ENCODE assay signal across 24 cellular contexts in the genomic region with DNA sequence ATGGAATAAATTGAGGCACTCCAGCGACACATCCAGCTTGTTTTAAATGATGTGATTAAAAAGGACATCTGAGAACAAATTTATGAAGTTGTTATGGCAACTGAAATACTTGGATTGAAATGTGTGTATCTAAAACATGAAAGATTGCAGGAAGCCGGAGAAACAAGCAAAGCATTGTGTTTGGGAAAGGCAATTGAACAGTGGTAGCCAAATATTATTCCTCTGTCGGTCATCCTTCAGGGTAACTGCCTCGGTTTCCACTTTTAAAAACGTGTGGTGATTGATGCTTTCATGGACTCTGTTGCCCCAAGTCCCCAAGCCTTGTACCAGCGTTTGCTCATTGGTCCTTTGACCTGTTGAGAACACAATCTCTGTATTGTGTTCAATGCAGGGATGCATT. TPM values are rescaled to one million over a fixed set of nuclear protein-coding genes. Genes with fewer than 3 reads are reported as not detected.
DNase-seq lines count a peak whose midpoint lies in the region; ATAC-seq, FAIRE-seq and TF ChIP-seq lines count a peak whose summit lies in the region.
"Had no signal": no experiment of that assay in that cellular context is flagged by ENCODE, and none has a peak within 500 bp of the region (broad histone marks: within the 10 kb centered on the region; RNA-seq: fewer than 3 reads in every experiment).

No MANE protein-coding gene starts in this region.

- H3K4me3 Mint-ChIP-seq in GM23338: 0 out of 3 replicates have a peak overlapping the region, but pooled peaks have one; percentile 0
- no peak overlapping the region for H3K4me3 Mint-ChIP-seq in activated CD8-positive, alpha-beta memory T cell treated with anti-CD3 and anti-CD28 coated beads, Interleukin-2, amount 10 ng/mL, durations not matched to agents 7 days and 5 days
- H3K4me3 Mint-ChIP-seq: natural killer cell treated with Interleukin-12 subunit alpha and Interleukin-12 subunit beta and Interleukin-15 and Interleukin-18, amount 100 ng/mL, for 72 hours; stimulated activated naive CD8-positive, alpha-beta T cell treated with anti-CD3 and anti-CD28 coated beads, Interleukin-15, Interleukin-2, amounts not matched to agents 100 ng/mL and 50 ng/mL, for 24 hours had no signal

- no peak overlapping the region for H3K9ac ChIP-seq in SK-N-MC (ENCODE audit: insufficient read length)
- H3K9ac ChIP-seq in iPS-18a (ENCODE audit: low read length): peak overlapping the region; percentile 68

- no peaks in the 10 kb centered on the region for H3K79me2 ChIP-seq in GM23338 (replicated peaks; ENCODE audit: insufficient read depth)

- H4K20me1 ChIP-seq in GM23338 (replicated peaks; ENCODE audit: insufficient read depth): no peaks in the 10 kb centered on the region

- H3K4me2 ChIP-seq in GM23338: peak overlapping the region; percentile 67; the same call in 1 of the 2 replicates

- H3K27me3 Mint-ChIP-seq in GM23338 (ENCODE audit: insufficient read depth, low read depth, poor library complexity): peaks cover 6% of the 10 kb centered on the region
- H3K27me3 Mint-ChIP-seq in activated CD8-positive, alpha-beta memory T cell treated with anti-CD3 and anti-CD28 coated beads, Interleukin-2, amount 10 ng/mL, durations not matched to agents 7 days and 5 days: peaks cover 22% of the 10 kb centered on the region

- no peak overlapping the region for H2AFZ ChIP-seq in GM23338

- CTCF ChIA-PET in activated CD8-positive, alpha-beta memory T cell treated with anti-CD3 and anti-CD28 coated beads, Interleukin-2, amount 10 ng/mL, durations not matched to agents 7 days and 5 days (lab: Charles Lee): no interaction called here

- H3K9me3 ChIP-seq in SK-N-MC (ENCODE audit: low read depth, low read length) (no peaks in the 10 kb centered on the region), iPS-18a (ENCODE audit: control insufficient read depth, low read depth, low read length) (no peaks in the 10 kb centered on the region)
- H3K9me3 ChIP-seq: tibial artery had no signal

- no peaks in the 10 kb centered on the region for H3K9me3 Mint-ChIP-seq in GM23338
- H3K9me3 Mint-ChIP-seq in activated CD8-positive, alpha-beta memory T cell treated with anti-CD3 and anti-CD28 coated beads, Interleukin-2, amount 10 ng/mL, durations not matched to agents 7 days and 5 days (ENCODE audit: low read depth): no peaks in the 10 kb centered on the region
- H3K9me3 Mint-ChIP-seq: activated naive CD4-positive, alpha-beta T cell treated with anti-CD3 and anti-CD28 coated beads, Interleukin-2, amount 10 ng/mL, durations not matched to agents 7 days and 5 days; natural killer cell treated with Interleukin-12 subunit alpha and Interleukin-12 subunit beta and Interleukin-15 and Interleukin-18, amount 100 ng/mL, for 72 hours; stimulated activated naive CD8-positive, alpha-beta T cell treated with anti-CD3 and anti-CD28 coated beads, Interleukin-15, Interleukin-2, amounts not matched to agents 100 ng/mL and 50 ng/mL, for 24 hours had no signal

- H3K27me3 ChIP-seq in GM23338 (ENCODE audit: insufficient read depth) (no peaks in the 10 kb centered on the region), iPS-18a (ENCODE audit: control insufficient read depth, insufficient read depth, low read length) (no peaks in the 10 kb centered on the region)
- H3K27me3 ChIP-seq: tibial artery had no signal

- H3K4me3 ChIP-seq in GM23338 (no peak overlapping the region), SK-N-MC (peak overlapping the region; percentile 66; the same call in 1 of the 2 replicates), iPS-18a (ENCODE audit: low read length) (peak overlapping the region; percentile 54)
- H3K4me3 ChIP-seq: GM12878, tibial artery had no signal

- H3K4me1 ChIP-seq in GM23338 (ENCODE audit: insufficient read depth): peaks cover 61% of the 10 kb centered on the region
- peaks cover 83% of the 10 kb centered on the region for H3K4me1 ChIP-seq in iPS-18a (ENCODE audit: control insufficient read depth, low read depth, low read length)

- TF ChIP-seq CTCF in GM23338 (conservative IDR thresholded peaks at IDR 0.05; ENCODE audit: low read depth in 2 of 2): no peak

- H3K36me3 Mint-ChIP-seq in GM23338 (ENCODE audit: low read depth): no peaks in the 10 kb centered on the region
- H3K36me3 Mint-ChIP-seq in activated CD8-positive, alpha-beta memory T cell treated with anti-CD3 and anti-CD28 coated beads, Interleukin-2, amount 10 ng/mL, durations not matched to agents 7 days and 5 days: no peaks in the 10 kb centered on the region
- H3K36me3 Mint-ChIP-seq: activated naive CD4-positive, alpha-beta T cell treated with anti-CD3 and anti-CD28 coated beads, Interleukin-2, amount 10 ng/mL, durations not matched to agents 7 days and 5 days; natural killer cell treated with Interleukin-12 subunit alpha and Interleukin-12 subunit beta and Interleukin-15 and Interleukin-18, amount 100 ng/mL, for 72 hours had no signal

- no peak for DNase-seq in GM23338 (ENCODE audit: low spot score)
- no peak for DNase-seq in SK-N-MC (ENCODE audit: low read depth, low spot score)
- no peak for DNase-seq in KG1 (lab: John Stamatoyannopoulos, UW)
- DNase-seq in activated CD8-positive, alpha-beta memory T cell treated with anti-CD3 and anti-CD28 coated beads, Interleukin-2, amount 10 ng/mL, durations not matched to agents 7 days and 5 days: no peak
- DNase-seq in RKO (ENCODE audit: low spot score): no peak
- no peak for DNase-seq in HUDEP-2 (lab: John Stamatoyannopoulos, UW; ENCODE audit: unreplicated experiment in 76 of 76)
- DNase-seq: activated CD4-positive, CD25-positive, alpha-beta regulatory T cell; activated naive CD4-positive, alpha-beta T cell treated with anti-CD3 and anti-CD28 coated beads, Interleukin-2, amount 10 ng/mL, durations not matched to agents 7 days and 5 days; activated T-cell treated with anti-CD3 and anti-CD28 coated beads, Interleukin-2, amount 50 U/mL, for 48 hours; DMS53; GOT3; Kasumi-1; NCI-H1048; NCI-H82; small intestine; T-helper 9 cell; tibial artery had no signal

- no peaks in the 10 kb centered on the region for H3F3A ChIP-seq in GM23338 (replicated peaks; ENCODE audit: low read depth)

- H3K27ac ChIP-seq in GM23338 (ENCODE audit: low read depth) (peak overlapping the region; percentile 92), SK-N-MC (peak overlapping the region; percentile 93), iPS-18a (ENCODE audit: low read length) (peak overlapping the region; percentile 77)
- H3K27ac ChIP-seq: tibial artery had no signal

- H3K27ac Mint-ChIP-seq in GM23338: peak overlapping the region; percentile 89
- H3K27ac Mint-ChIP-seq in activated CD8-positive, alpha-beta memory T cell treated with anti-CD3 and anti-CD28 coated beads, Interleukin-2, amount 10 ng/mL, durations not matched to agents 7 days and 5 days: no peak overlapping the region
- H3K27ac Mint-ChIP-seq: natural killer cell treated with Interleukin-12 subunit alpha and Interleukin-12 subunit beta and Interleukin-15 and Interleukin-18, amount 100 ng/mL, for 72 hours; stimulated activated naive CD8-positive, alpha-beta T cell treated with anti-CD3 and anti-CD28 coated beads, Interleukin-15, Interleukin-2, amounts not matched to agents 100 ng/mL and 50 ng/mL, for 24 hours had no signal

- no peaks in the 10 kb centered on the region for H3K9me2 ChIP-seq in GM23338 (ENCODE audit: insufficient read depth)

- ATAC-seq in GM23338: no peak
- no peak for ATAC-seq in activated CD8-positive, alpha-beta memory T cell treated with anti-CD3 and anti-CD28 coated beads, Interleukin-2, amount 10 ng/mL, durations not matched to agents 7 days and 5 days
- ATAC-seq: GM12878; natural killer cell treated with Interleukin-12 subunit alpha and Interleukin-12 subunit beta and Interleukin-15 and Interleukin-18, amount 100 ng/mL, for 72 hours; Panc1 had no signal

- H3K4me1 Mint-ChIP-seq in GM23338: peaks cover 72% of the 10 kb centered on the region
- peaks cover 46% of the 10 kb centered on the region for H3K4me1 Mint-ChIP-seq in activated CD8-positive, alpha-beta memory T cell treated with anti-CD3 and anti-CD28 coated beads, Interleukin-2, amount 10 ng/mL, durations not matched to agents 7 days and 5 days

- H3K36me3 ChIP-seq in GM23338 (ENCODE audit: insufficient read depth) (no peaks in the 10 kb centered on the region), SK-N-MC (ENCODE audit: insufficient read depth, low read length) (no peaks in the 10 kb centered on the region), iPS-18a (ENCODE audit: control insufficient read depth, low read depth, low read length) (no peaks in the 10 kb centered on the region)
- H3K36me3 ChIP-seq: tibial artery had no signal

- FAIRE-seq in A204.1 (lab: Jason Lieb, UNC): peak; percentile 96
- FAIRE-seq: astrocyte, GM12878 had no signal

TF ChIP-seq in GM23338, 12 proteins besides CTCF, POLR2A, EP300 and RAD21 (continues in another document):
- no peak for TF ChIP-seq EZH2 (IDR thresholded peaks at IDR 0.05; ENCODE audit: low read depth, unreplicated experiment)
- TF ChIP-seq, protein P1, sequence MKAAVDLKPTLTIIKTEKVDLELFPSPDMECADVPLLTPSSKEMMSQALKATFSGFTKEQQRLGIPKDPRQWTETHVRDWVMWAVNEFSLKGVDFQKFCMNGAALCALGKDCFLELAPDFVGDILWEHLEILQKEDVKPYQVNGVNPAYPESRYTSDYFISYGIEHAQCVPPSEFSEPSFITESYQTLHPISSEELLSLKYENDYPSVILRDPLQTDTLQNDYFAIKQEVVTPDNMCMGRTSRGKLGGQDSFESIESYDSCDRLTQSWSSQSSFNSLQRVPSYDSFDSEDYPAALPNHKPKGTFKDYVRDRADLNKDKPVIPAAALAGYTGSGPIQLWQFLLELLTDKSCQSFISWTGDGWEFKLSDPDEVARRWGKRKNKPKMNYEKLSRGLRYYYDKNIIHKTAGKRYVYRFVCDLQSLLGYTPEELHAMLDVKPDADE (IDR thresholded peaks at IDR 0.05): no peak

RNA-seq across cellular contexts. Expression of a gene that starts 53.6 kb away (rescaled TPM):
- total RNA-seq in GM23338 (2014; rRNA removed; shearing (Covaris generic)): 9.7 and 10.8 TPM in 2 replicates
- polyA plus RNA-seq in GM23338 (2016; fragmentation: Nextera tagmentation; extraction: Ambion mirVana): 12.5 and 12.6 TPM in 2 replicates
- total RNA-seq in activated CD8-positive, alpha-beta memory T cell treated with anti-CD3 and anti-CD28 coated beads, Interleukin-2, amount 10 ng/mL, durations not matched to agents 7 days and 5 days: 1 to 10 TPM; 4.1 to 7.6 TPM
